ENCODE assay signal across 2 cellular contexts in genomic region chr15:85744636-85745422, GRCh38.
TF ChIP-seq lines count a peak whose summit lies in the region.

No MANE protein-coding gene starts in this region.

TF ChIP-seq in SK-N-SH, 30 proteins besides CTCF, POLR2A, EP300 and RAD21 (continued from another document):
- TF ChIP-seq, protein P1, sequence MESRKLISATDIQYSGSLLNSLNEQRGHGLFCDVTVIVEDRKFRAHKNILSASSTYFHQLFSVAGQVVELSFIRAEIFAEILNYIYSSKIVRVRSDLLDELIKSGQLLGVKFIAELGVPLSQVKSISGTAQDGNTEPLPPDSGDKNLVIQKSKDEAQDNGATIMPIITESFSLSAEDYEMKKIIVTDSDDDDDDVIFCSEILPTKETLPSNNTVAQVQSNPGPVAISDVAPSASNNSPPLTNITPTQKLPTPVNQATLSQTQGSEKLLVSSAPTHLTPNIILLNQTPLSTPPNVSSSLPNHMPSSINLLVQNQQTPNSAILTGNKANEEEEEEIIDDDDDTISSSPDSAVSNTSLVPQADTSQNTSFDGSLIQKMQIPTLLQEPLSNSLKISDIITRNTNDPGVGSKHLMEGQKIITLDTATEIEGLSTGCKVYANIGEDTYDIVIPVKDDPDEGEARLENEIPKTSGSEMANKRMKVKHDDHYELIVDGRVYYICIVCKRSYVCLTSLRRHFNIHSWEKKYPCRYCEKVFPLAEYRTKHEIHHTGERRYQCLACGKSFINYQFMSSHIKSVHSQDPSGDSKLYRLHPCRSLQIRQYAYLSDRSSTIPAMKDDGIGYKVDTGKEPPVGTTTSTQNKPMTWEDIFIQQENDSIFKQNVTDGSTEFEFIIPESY (IDR thresholded peaks at IDR 0.05; ENCODE audit: borderline replicate concordance, low read depth) = no peak
- no peak for TF ChIP-seq POLR2AphosphoS5 (IDR thresholded peaks at IDR 0.05; ENCODE audit: low read depth, low read length)
- no peak for TF ChIP-seq YY1 (IDR thresholded peaks at IDR 0.05; ENCODE audit: low read depth)
- no peak for TF ChIP-seq TAF1 (IDR thresholded peaks at IDR 0.05; ENCODE audit: borderline replicate concordance, low read depth, low read length)
- no peak for TF ChIP-seq FOSL2 (IDR thresholded peaks at IDR 0.05; ENCODE audit: borderline replicate concordance, low read depth)
- no peak for TF ChIP-seq SIN3A (IDR thresholded peaks at IDR 0.05; ENCODE audit: borderline replicate concordance, low read depth, low read length)
- no peak for TF ChIP-seq RFX5 (IDR thresholded peaks at IDR 0.05; ENCODE audit: low read length)
- TF ChIP-seq, protein P2, sequence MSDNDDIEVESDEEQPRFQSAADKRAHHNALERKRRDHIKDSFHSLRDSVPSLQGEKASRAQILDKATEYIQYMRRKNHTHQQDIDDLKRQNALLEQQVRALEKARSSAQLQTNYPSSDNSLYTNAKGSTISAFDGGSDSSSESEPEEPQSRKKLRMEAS (IDR thresholded peaks at IDR 0.05; ENCODE audit: low read depth) = no peak
- no peak for TF ChIP-seq FOXJ3 (CRISPR knock-in tag; IDR thresholded peaks at IDR 0.05)
- TF ChIP-seq IRF3 (IDR thresholded peaks at IDR 0.05; ENCODE audit: low read depth, low read length) = no peak
- no peak for TF ChIP-seq TCF12 (IDR thresholded peaks at IDR 0.05)
- TF ChIP-seq FOXM1 (IDR thresholded peaks at IDR 0.05; ENCODE audit: low read depth) = no peak
TF ChIP-seq in SK-N-SH: peak in this region for 0.

TF ChIP-seq in SK-N-SH treated with all-trans-retinoic acid at 6 μM for 48 hours, 23 proteins besides CTCF, POLR2A, EP300 and RAD21 (continued from another document):
- TF ChIP-seq TSHZ2 (CRISPR knock-in tag; IDR thresholded peaks at IDR 0.05) = no peak
- no peak for TF ChIP-seq RARB (CRISPR knock-in tag; IDR thresholded peaks at IDR 0.05)
- TF ChIP-seq ESRRG (CRISPR knock-in tag; IDR thresholded peaks at IDR 0.05) = no peak
- TF ChIP-seq, protein P3, sequence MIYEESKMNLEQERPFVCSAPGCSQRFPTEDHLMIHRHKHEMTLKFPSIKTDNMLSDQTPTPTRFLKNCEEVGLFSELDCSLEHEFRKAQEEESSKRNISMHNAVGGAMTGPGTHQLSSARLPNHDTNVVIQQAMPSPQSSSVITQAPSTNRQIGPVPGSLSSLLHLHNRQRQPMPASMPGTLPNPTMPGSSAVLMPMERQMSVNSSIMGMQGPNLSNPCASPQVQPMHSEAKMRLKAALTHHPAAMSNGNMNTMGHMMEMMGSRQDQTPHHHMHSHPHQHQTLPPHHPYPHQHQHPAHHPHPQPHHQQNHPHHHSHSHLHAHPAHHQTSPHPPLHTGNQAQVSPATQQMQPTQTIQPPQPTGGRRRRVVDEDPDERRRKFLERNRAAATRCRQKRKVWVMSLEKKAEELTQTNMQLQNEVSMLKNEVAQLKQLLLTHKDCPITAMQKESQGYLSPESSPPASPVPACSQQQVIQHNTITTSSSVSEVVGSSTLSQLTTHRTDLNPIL (CRISPR knock-in tag; IDR thresholded peaks at IDR 0.05; ENCODE audit: low read depth) = no peak
- TF ChIP-seq ZNF8 (CRISPR knock-in tag; IDR thresholded peaks at IDR 0.05) = no peak
- no peak for TF ChIP-seq BACH2 (CRISPR knock-in tag; IDR thresholded peaks at IDR 0.05; ENCODE audit: borderline replicate concordance)
- TF ChIP-seq, protein P4, sequence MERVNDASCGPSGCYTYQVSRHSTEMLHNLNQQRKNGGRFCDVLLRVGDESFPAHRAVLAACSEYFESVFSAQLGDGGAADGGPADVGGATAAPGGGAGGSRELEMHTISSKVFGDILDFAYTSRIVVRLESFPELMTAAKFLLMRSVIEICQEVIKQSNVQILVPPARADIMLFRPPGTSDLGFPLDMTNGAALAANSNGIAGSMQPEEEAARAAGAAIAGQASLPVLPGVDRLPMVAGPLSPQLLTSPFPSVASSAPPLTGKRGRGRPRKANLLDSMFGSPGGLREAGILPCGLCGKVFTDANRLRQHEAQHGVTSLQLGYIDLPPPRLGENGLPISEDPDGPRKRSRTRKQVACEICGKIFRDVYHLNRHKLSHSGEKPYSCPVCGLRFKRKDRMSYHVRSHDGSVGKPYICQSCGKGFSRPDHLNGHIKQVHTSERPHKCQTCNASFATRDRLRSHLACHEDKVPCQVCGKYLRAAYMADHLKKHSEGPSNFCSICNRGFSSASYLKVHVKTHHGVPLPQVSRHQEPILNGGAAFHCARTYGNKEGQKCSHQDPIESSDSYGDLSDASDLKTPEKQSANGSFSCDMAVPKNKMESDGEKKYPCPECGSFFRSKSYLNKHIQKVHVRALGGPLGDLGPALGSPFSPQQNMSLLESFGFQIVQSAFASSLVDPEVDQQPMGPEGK (CRISPR knock-in tag; IDR thresholded peaks at IDR 0.05; ENCODE audit: borderline replicate concordance) = no peak
- TF ChIP-seq TOX (CRISPR knock-in tag; IDR thresholded peaks at IDR 0.05; ENCODE audit: borderline replicate concordance) = no peak
TF ChIP-seq in SK-N-SH treated with all-trans-retinoic acid at 6 μM for 48 hours: peak in this region for 0.
